22 cellular contexts compared by ENCODE assay signal in the genomic region with DNA sequence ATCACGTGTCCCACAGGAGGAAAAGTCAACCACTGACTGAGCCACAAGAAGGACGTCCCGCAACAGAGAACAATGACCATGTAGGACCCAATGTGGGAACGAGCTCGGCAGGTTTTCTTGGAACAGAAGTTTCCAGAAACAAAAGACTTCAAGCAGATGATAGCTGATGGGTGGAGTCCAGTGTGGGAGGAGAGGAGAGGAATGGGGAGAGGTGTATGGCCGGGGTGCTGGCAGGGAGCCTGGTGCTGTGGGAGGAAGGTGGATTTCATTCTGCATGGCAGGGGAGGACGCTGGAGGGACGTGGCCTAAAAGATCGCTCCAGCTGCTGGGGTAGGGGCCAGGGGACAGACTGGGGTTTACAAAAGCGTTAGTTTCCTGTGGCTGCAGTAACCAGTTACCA. TPM values are rescaled to one million over a fixed set of nuclear protein-coding genes. Genes with fewer than 3 reads are reported as not detected.
DNase-seq lines count a peak whose midpoint lies in the region; ATAC-seq, FAIRE-seq and TF ChIP-seq lines count a peak whose summit lies in the region.
"Had no signal": no experiment of that assay in that cellular context is flagged by ENCODE, and none has a peak within 500 bp of the region (broad histone marks: within the 10 kb centered on the region; RNA-seq: fewer than 3 reads in every experiment).

No MANE protein-coding gene starts in this region.

- no peaks in the 10 kb centered on the region for H3K79me2 ChIP-seq in osteoblast (ENCODE audit: insufficient read depth, low read length)

- H4K20me1 ChIP-seq in BLaER1 treated with 17β-estradiol and CSF1 and Interleukin-3, amounts not matched to agents 10 nM and 100 nM = no peaks in the 10 kb centered on the region
- H4K20me1 ChIP-seq in osteoblast (ENCODE audit: insufficient read depth, low read length) = no peaks in the 10 kb centered on the region

- peak; percentile 33 for DNase-seq in NCI-H226
- peak; percentile 49 for DNase-seq in bronchial epithelial cell (ENCODE audit: low read depth)
- peak; percentile 83 for DNase-seq in osteoblast (ENCODE audit: insufficient read length, low spot score, missing footprints)
- DNase-seq in upper lobe of right lung = no peak
- no peak for DNase-seq in NCI-H2107 treated with DMSO at 0.1 percent for 48 hours (lab: John Stamatoyannopoulos, UW; ENCODE audit: unreplicated experiment)
- no peak for DNase-seq in SIG-M5 (lab: John Stamatoyannopoulos, UW)
- no peak for DNase-seq in GDM1 (lab: John Stamatoyannopoulos, UW)
- DNase-seq: AML-193; H7; NCI-H1092 treated with DMSO at 0.1 percent for 48 hours; NCI-H1436 treated with DMSO at 0.1 percent for 48 hours; NCI-H1930; NCI-H2227 treated with DMSO at 0.1 percent for 48 hours; NCI-H510A treated with DMSO at 0.1 percent for 48 hours; NCI-H748 treated with DMSO at 0.1 percent for 48 hours; NK-92 treated with Interleukin-12 subunit alpha and Interleukin-12 subunit beta, amount 100 ng/mL, for 24 hours; SJCRH30 had no signal

- H3K36me3 ChIP-seq in BLaER1 treated with 17β-estradiol and CSF1 and Interleukin-3, amounts not matched to agents 10 nM and 100 nM = no peaks in the 10 kb centered on the region
- H3K36me3 ChIP-seq in bronchial epithelial cell (ENCODE audit: control insufficient read depth, insufficient read depth, low read length) (no peaks in the 10 kb centered on the region), osteoblast (ENCODE audit: insufficient read depth, low read length) (no peaks in the 10 kb centered on the region), upper lobe of right lung (no peaks in the 10 kb centered on the region)
- H3K36me3 ChIP-seq: SJCRH30 had no signal

- no peak for ATAC-seq in upper lobe of right lung
- ATAC-seq: Panc1 had no signal

- no peak for TF ChIP-seq CTCF in bronchial epithelial cell (IDR thresholded peaks at IDR 0.05; ENCODE audit: insufficient read depth, low read length, severe bottlenecking)
- TF ChIP-seq CTCF in osteoblast (IDR thresholded peaks at IDR 0.05; ENCODE audit: extremely low read depth, low read depth, low read length) = no peak
- no peak for TF ChIP-seq CTCF in upper lobe of right lung (IDR thresholded peaks at IDR 0.05)

- no peak overlapping the region for H2AFZ ChIP-seq in osteoblast (ENCODE audit: low read length)

- peaks cover 0 to 6% (median 3%) of the 10 kb centered on the region in 11 experiments; a peak in 8 of 22 replicates for H3K9me3 ChIP-seq in BLaER1 treated with 17β-estradiol and CSF1 and Interleukin-3, amounts not matched to agents 10 nM and 100 nM (replicated peaks in 1 of 11)
- H3K9me3 ChIP-seq in osteoblast (ENCODE audit: low read depth, low read length) (no peaks in the 10 kb centered on the region), upper lobe of right lung (no peaks in the 10 kb centered on the region)
- H3K9me3 ChIP-seq: SJCRH30 had no signal

- no peaks in the 10 kb centered on the region for H3K27me3 ChIP-seq in BLaER1 treated with 17β-estradiol and CSF1 and Interleukin-3, amounts not matched to agents 10 nM and 100 nM
- H3K27me3 ChIP-seq in bronchial epithelial cell (ENCODE audit: control insufficient read depth, insufficient read depth, low read length) (no peaks in the 10 kb centered on the region), osteoblast (ENCODE audit: insufficient read depth, low read length) (no peaks in the 10 kb centered on the region), upper lobe of right lung (no peaks in the 10 kb centered on the region)
- H3K27me3 ChIP-seq: SJCRH30 had no signal

- H3K4me3 ChIP-seq in BLaER1 treated with 17β-estradiol and CSF1 and Interleukin-3, amounts not matched to agents 10 nM and 100 nM = no peak overlapping the region
- no peak overlapping the region for H3K4me3 ChIP-seq in bronchial epithelial cell (ENCODE audit: low read depth, low read length)
- H3K4me3 ChIP-seq in osteoblast (ENCODE audit: insufficient read depth, low read length) = no peak overlapping the region
- H3K4me3 ChIP-seq in upper lobe of right lung = no peak overlapping the region
- H3K4me3 ChIP-seq: SJCRH30 had no signal

- intact Hi-C loops in upper lobe of right lung (cut with DNase I) = no loop called here

- H3K27ac ChIP-seq in BLaER1 treated with 17β-estradiol and CSF1 and Interleukin-3, amounts not matched to agents 10 nM and 100 nM = no peak overlapping the region
- H3K27ac ChIP-seq in osteoblast (ENCODE audit: low read depth, low read length) (no peak overlapping the region), upper lobe of right lung (no peak overlapping the region)
- H3K27ac ChIP-seq: HL-60, KMS-11, SJCRH30 had no signal

- H3K4me1 ChIP-seq in BLaER1 treated with 17β-estradiol and CSF1 and Interleukin-3, amounts not matched to agents 10 nM and 100 nM = peaks cover 0 to 16% (median 10%) of the 10 kb centered on the region in 10 experiments; a peak in 10 of 20 replicates
- H3K4me1 ChIP-seq in osteoblast (ENCODE audit: insufficient read depth, low read length) (no peaks in the 10 kb centered on the region), upper lobe of right lung (no peaks in the 10 kb centered on the region)
- H3K4me1 ChIP-seq: SJCRH30 had no signal

- no peak for FAIRE-seq in bronchial epithelial cell (lab: Jason Lieb, UNC)
- FAIRE-seq: GM19239 had no signal

- no peak overlapping the region for H3K9ac ChIP-seq in BLaER1 treated with 17β-estradiol and CSF1 and Interleukin-3, amounts not matched to agents 10 nM and 100 nM
- H3K9ac ChIP-seq: KMS-11 had no signal

- peak overlapping the region in 8 of 11 experiments; percentile 16 to 41 (median 34); a peak in 9 of 22 replicates for H3K4me2 ChIP-seq in BLaER1 treated with 17β-estradiol and CSF1 and Interleukin-3, amounts not matched to agents 10 nM and 100 nM
- H3K4me2 ChIP-seq in osteoblast (ENCODE audit: insufficient read depth, low read length) = no peak overlapping the region
- H3K4me2 ChIP-seq: KMS-11 had no signal

RNA-seq across cellular contexts. Expression of gene LMTK2, which starts 48.5 kb away (rescaled TPM):
- total RNA-seq in bronchial epithelial cell (12.9 and 21.4 TPM in 2 replicates), osteoblast (11.5 and 14.1 TPM in 2 replicates), upper lobe of right lung (40.8 TPM)

Comparison
In these comparisons a context has a peak if more than half of its experiments do, and no peak if none do; other contexts are left out.
1. DNase-seq: peak in NCI-H226 (single experiment), bronchial epithelial cell (single experiment) and osteoblast (single experiment); none in upper lobe of right lung (single experiment), NCI-H2107 treated with DMSO at 0.1 percent for 48 hours (single experiment), SIG-M5 (single experiment) and GDM1 (single experiment).